Comparison of ENCODE assay signal across 38 cellular contexts in the genomic region with DNA sequence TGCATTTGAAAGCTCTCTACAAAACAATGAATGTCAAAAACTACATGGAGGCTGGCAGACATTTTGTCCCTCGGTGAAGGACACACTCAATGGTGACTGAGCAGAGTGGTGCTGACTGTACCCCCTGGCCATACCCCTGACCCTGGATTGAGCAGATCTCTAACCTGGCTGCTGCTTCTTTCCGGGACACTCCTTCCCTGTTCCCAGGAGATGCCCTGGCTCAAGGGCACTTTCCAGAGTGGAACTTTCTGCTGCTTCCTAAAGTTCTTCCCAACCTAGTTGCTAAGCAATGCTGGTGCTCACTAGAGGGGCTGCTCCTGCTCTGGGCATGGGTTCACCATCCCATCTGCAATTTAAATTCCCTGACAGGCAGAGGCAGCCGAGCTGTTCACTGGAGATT.
"Had no signal": no experiment of that assay in that cellular context is flagged by ENCODE, and none has a peak within 500 bp of the region (broad histone marks: within the 10 kb centered on the region; RNA-seq: fewer than 3 reads in every experiment).

No MANE protein-coding gene starts in this region.

- H3K36me3 Mint-ChIP-seq: activated CD4-positive, alpha-beta memory T cell treated with anti-CD3 and anti-CD28 coated beads for 36 hours; activated CD8-positive, alpha-beta memory T cell treated with anti-CD3 and anti-CD28 coated beads, Interleukin-2, amount 10 ng/mL, durations not matched to agents 7 days and 5 days; activated naive CD4-positive, alpha-beta T cell treated with anti-CD3 and anti-CD28 coated beads, Interleukin-2, amount 10 ng/mL, durations not matched to agents 7 days and 5 days; activated naive CD4-positive, alpha-beta T cell treated with anti-CD3 and anti-CD28 coated beads, Interleukin-2, amount 50 U/mL, for 24 hours; activated naive CD8-positive, alpha-beta T cell; activated naive CD8-positive, alpha-beta T cell treated with anti-CD3 and anti-CD28 coated beads, Interleukin-2, amount 10 ng/mL, durations not matched to agents 7 days and 5 days; brain had no signal

- FAIRE-seq: bronchial epithelial cell, TTC549 had no signal

- DNase-seq: activated B cell treated with CpG ODN at 0.5 μM for 24 hours; activated CD4-positive, alpha-beta memory T cell treated with anti-CD3 and anti-CD28 coated beads for 36 hours; activated CD4-positive, alpha-beta T cell treated with anti-CD3 and anti-CD28 coated beads for 4 hours; activated CD4-positive, alpha-beta T cell treated with anti-CD3 and anti-CD28 coated beads, Interleukin-2, amount 10 ng/mL, durations not matched to agents 24 days and 14 days; activated CD4-positive, alpha-beta T cell treated with anti-CD3 and anti-CD28 coated beads, Interleukin-2, amount 50 U/mL, for 1 hour; activated CD4-positive, alpha-beta T cell treated with anti-CD3 and anti-CD28 coated beads, Interleukin-2, amount 50 U/mL, for 4 hours; activated CD4-positive, CD25-positive, alpha-beta regulatory T cell treated with anti-CD3 and anti-CD28 coated beads, Interleukin-2, amount 50 U/mL, for 72 hours; activated CD8-positive, alpha-beta memory T cell treated with anti-CD3 and anti-CD28 coated beads for 24 hours; activated CD8-positive, alpha-beta memory T cell treated with anti-CD3 and anti-CD28 coated beads, Interleukin-2, amount 10 ng/mL, durations not matched to agents 7 days and 5 days; activated CD8-positive, alpha-beta memory T cell treated with anti-CD3 and anti-CD28 coated beads, Interleukin-2, amount 50 U/mL, for 48 hours; activated CD8-positive, alpha-beta T cell treated with anti-CD3 and anti-CD28 coated beads, Interleukin-2, amount 10 ng/mL, durations not matched to agents 7 days and 5 days; activated effector memory CD4-positive, alpha-beta T cell treated with anti-CD3 and anti-CD28 coated beads, Interleukin-2, amount 50 U/mL, for 16 hours; activated naive CD4-positive, alpha-beta T cell treated with anti-CD3 and anti-CD28 coated beads, Interleukin-2, amount 10 ng/mL, durations not matched to agents 7 days and 5 days; activated naive CD4-positive, alpha-beta T cell treated with Interleukin-2 at 50 U/mL for 16 hours; activated naive CD8-positive, alpha-beta T cell treated with anti-CD3 and anti-CD28 coated beads, Interleukin-2, amount 10 ng/mL, durations not matched to agents 7 days and 5 days; activated naive CD8-positive, alpha-beta T cell treated with anti-CD3 and anti-CD28 coated beads, Interleukin-2, amount 50 U/mL, for 24 hours; activated T-cell treated with anti-CD3 and anti-CD28 coated beads, Interleukin-2, amount 50 U/mL, for 24 hours; activated T-cell treated with anti-CD3 and anti-CD28 coated beads, Interleukin-2, amount 50 U/mL, for 48 hours; amygdala; anterior cingulate cortex; caudate nucleus; cerebellar nuclear complex; SW 1271; T-helper 1 cell; T-helper 2 cell; T-helper 9 cell had no signal

- H3K4me1 Mint-ChIP-seq: activated B cell treated with CpG ODN at 0.5 μM for 24 hours; activated CD4-positive, alpha-beta T cell treated with anti-CD3 and anti-CD28 coated beads, Interleukin-2, amount 10 ng/mL, durations not matched to agents 24 days and 14 days; activated CD8-positive, alpha-beta memory T cell treated with anti-CD3 and anti-CD28 coated beads, Interleukin-2, amount 10 ng/mL, durations not matched to agents 7 days and 5 days; activated naive CD4-positive, alpha-beta T cell treated with anti-CD3 and anti-CD28 coated beads, Interleukin-2, amount 10 ng/mL, durations not matched to agents 7 days and 5 days; activated naive CD4-positive, alpha-beta T cell treated with anti-CD3 and anti-CD28 coated beads, Interleukin-2, amount 50 U/mL, for 24 hours; activated naive CD8-positive, alpha-beta T cell treated with anti-CD3 and anti-CD28 coated beads, Interleukin-2, amount 50 U/mL, for 24 hours; activated T-helper 17 cell treated with anti-CD3 and anti-CD28 coated beads, Interleukin-2, amount 50 U/mL, for 72 hours; central memory CD8-positive, alpha-beta T cell had no signal

- H3K4me3 Mint-ChIP-seq: activated B cell treated with CpG ODN at 0.5 μM for 24 hours; activated CD4-positive, alpha-beta memory T cell treated with anti-CD3 and anti-CD28 coated beads for 36 hours; activated CD4-positive, alpha-beta T cell treated with anti-CD3 and anti-CD28 coated beads, Interleukin-2, amount 10 ng/mL, durations not matched to agents 24 days and 14 days; activated CD8-positive, alpha-beta memory T cell treated with anti-CD3 and anti-CD28 coated beads, Interleukin-2, amount 10 ng/mL, durations not matched to agents 7 days and 5 days; activated CD8-positive, alpha-beta T cell treated with anti-CD3 and anti-CD28 coated beads, Interleukin-2, amount 10 ng/mL, durations not matched to agents 7 days and 5 days; activated naive CD4-positive, alpha-beta T cell treated with anti-CD3 and anti-CD28 coated beads, Interleukin-2, amount 10 ng/mL, durations not matched to agents 7 days and 5 days; activated naive CD4-positive, alpha-beta T cell treated with anti-CD3 and anti-CD28 coated beads, Interleukin-2, amount 50 U/mL, for 24 hours; activated naive CD8-positive, alpha-beta T cell; activated naive CD8-positive, alpha-beta T cell treated with anti-CD3 and anti-CD28 coated beads, Interleukin-2, amount 10 ng/mL, durations not matched to agents 7 days and 5 days; activated naive CD8-positive, alpha-beta T cell treated with anti-CD3 and anti-CD28 coated beads, Interleukin-2, amount 50 U/mL, for 24 hours; activated T-cell treated with anti-CD3 and anti-CD28 coated beads, Interleukin-2, amount 50 U/mL, for 24 hours; activated T-helper 1 cell treated with anti-CD3 and anti-CD28 coated beads, Interleukin-12 subunit alpha, Interleukin-12 subunit beta, Interleukin-2, Interleukin-4 antibody, amounts not matched to agents 30 ng/mL and 10 ng/mL and 1 ng/mL, durations not matched to agents 14 hours and 24 hours and 36 hours; activated T-helper 17 cell treated with anti-CD3 and anti-CD28 coated beads, Interleukin-2, amount 50 U/mL, for 72 hours; brain; central memory CD8-positive, alpha-beta T cell; T-helper 1 cell treated with Interleukin-12 subunit alpha and Interleukin-12 subunit beta and Interleukin-4 antibody, amounts not matched to agents 30 μg/mL and 1 μg/mL, for 36 hours; T-helper 2 cell treated with Interferon-gamma antibody and Interleukin-4, amounts not matched to agents 5 μg/mL and 100 μg/mL, for 36 hours had no signal

- H3K36me3 ChIP-seq: cardiac muscle cell had no signal

- H3K27ac Mint-ChIP-seq: activated B cell treated with CpG ODN at 0.5 μM for 24 hours; activated CD4-positive, alpha-beta memory T cell treated with anti-CD3 and anti-CD28 coated beads for 36 hours; activated CD4-positive, alpha-beta T cell treated with anti-CD3 and anti-CD28 coated beads, Interleukin-2, amount 10 ng/mL, durations not matched to agents 24 days and 14 days; activated CD8-positive, alpha-beta memory T cell treated with anti-CD3 and anti-CD28 coated beads, Interleukin-2, amount 10 ng/mL, durations not matched to agents 7 days and 5 days; activated CD8-positive, alpha-beta T cell treated with anti-CD3 and anti-CD28 coated beads, Interleukin-2, amount 10 ng/mL, durations not matched to agents 7 days and 5 days; activated naive CD4-positive, alpha-beta T cell treated with anti-CD3 and anti-CD28 coated beads, Interleukin-2, amount 10 ng/mL, durations not matched to agents 7 days and 5 days; activated naive CD4-positive, alpha-beta T cell treated with anti-CD3 and anti-CD28 coated beads, Interleukin-2, amount 50 U/mL, for 24 hours; activated naive CD8-positive, alpha-beta T cell; activated naive CD8-positive, alpha-beta T cell treated with anti-CD3 and anti-CD28 coated beads, Interleukin-2, amount 10 ng/mL, durations not matched to agents 7 days and 5 days; activated naive CD8-positive, alpha-beta T cell treated with anti-CD3 and anti-CD28 coated beads, Interleukin-2, amount 50 U/mL, for 24 hours; activated T-cell treated with anti-CD3 and anti-CD28 coated beads, Interleukin-2, amount 50 U/mL, for 24 hours; activated T-helper 1 cell treated with anti-CD3 and anti-CD28 coated beads, Interleukin-12 subunit alpha, Interleukin-12 subunit beta, Interleukin-2, Interleukin-4 antibody, amounts not matched to agents 30 ng/mL and 10 ng/mL and 1 ng/mL, durations not matched to agents 14 hours and 24 hours and 36 hours; activated T-helper 17 cell treated with anti-CD3 and anti-CD28 coated beads, Interleukin-2, amount 50 U/mL, for 72 hours; T-helper 1 cell treated with Interleukin-12 subunit alpha and Interleukin-12 subunit beta and Interleukin-4 antibody, amounts not matched to agents 30 μg/mL and 1 μg/mL, for 36 hours; T-helper 2 cell treated with Interferon-gamma antibody and Interleukin-4, amounts not matched to agents 5 μg/mL and 100 μg/mL, for 36 hours had no signal

- H3K27me3 Mint-ChIP-seq: activated CD4-positive, alpha-beta T cell treated with anti-CD3 and anti-CD28 coated beads, Interleukin-2, amount 10 ng/mL, durations not matched to agents 24 days and 14 days had no signal

- H3K9me3 Mint-ChIP-seq: activated CD4-positive, alpha-beta memory T cell treated with anti-CD3 and anti-CD28 coated beads for 36 hours; activated CD4-positive, alpha-beta T cell treated with anti-CD3 and anti-CD28 coated beads, Interleukin-2, amount 10 ng/mL, durations not matched to agents 24 days and 14 days; activated naive CD4-positive, alpha-beta T cell treated with anti-CD3 and anti-CD28 coated beads, Interleukin-2, amount 10 ng/mL, durations not matched to agents 7 days and 5 days; activated naive CD4-positive, alpha-beta T cell treated with anti-CD3 and anti-CD28 coated beads, Interleukin-2, amount 50 U/mL, for 24 hours; activated naive CD8-positive, alpha-beta T cell treated with anti-CD3 and anti-CD28 coated beads, Interleukin-2, amount 10 ng/mL, durations not matched to agents 7 days and 5 days; activated naive CD8-positive, alpha-beta T cell treated with anti-CD3 and anti-CD28 coated beads, Interleukin-2, amount 50 U/mL, for 24 hours; activated T-cell treated with anti-CD3 and anti-CD28 coated beads, Interleukin-2, amount 50 U/mL, for 24 hours; activated T-helper 1 cell treated with anti-CD3 and anti-CD28 coated beads, Interleukin-12 subunit alpha, Interleukin-12 subunit beta, Interleukin-2, Interleukin-4 antibody, amounts not matched to agents 30 ng/mL and 10 ng/mL and 1 ng/mL, durations not matched to agents 14 hours and 24 hours and 36 hours; activated T-helper 17 cell treated with anti-CD3 and anti-CD28 coated beads, Interleukin-2, amount 50 U/mL, for 72 hours; central memory CD8-positive, alpha-beta T cell; T-helper 1 cell treated with Interleukin-12 subunit alpha and Interleukin-12 subunit beta and Interleukin-4 antibody, amounts not matched to agents 30 μg/mL and 1 μg/mL, for 36 hours; T-helper 2 cell treated with Interferon-gamma antibody and Interleukin-4, amounts not matched to agents 5 μg/mL and 100 μg/mL, for 36 hours had no signal

- H3K4me3 ChIP-seq: cardiac muscle cell had no signal

- H3K27ac ChIP-seq: cardiac muscle cell, VCaP had no signal
